ENCODE assay signal across 13 cellular contexts in the genomic region with DNA sequence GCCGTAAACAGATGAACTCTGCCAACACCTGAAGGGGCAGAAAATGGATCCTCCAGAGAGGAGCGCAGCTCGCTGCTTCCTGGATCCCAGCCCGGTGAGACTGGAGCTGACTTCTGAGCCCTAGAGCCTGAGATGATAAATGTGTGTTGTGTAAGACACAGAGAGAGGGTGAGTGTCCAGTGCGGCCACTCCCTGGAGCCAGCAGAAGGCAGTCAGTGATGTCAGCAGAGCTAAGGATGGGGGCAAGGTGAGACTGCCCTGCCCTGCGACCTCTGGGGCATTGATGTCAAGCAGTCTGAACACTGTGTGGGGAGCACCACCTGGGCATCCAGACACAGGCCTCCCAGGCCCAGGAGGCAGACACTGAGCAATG. TPM values are rescaled to one million over a fixed set of nuclear protein-coding genes. Genes with fewer than 3 reads are reported as not detected.
DNase-seq lines count a peak whose midpoint lies in the region; ATAC-seq and TF ChIP-seq lines count a peak whose summit lies in the region.
"Had no signal": no experiment of that assay in that cellular context is flagged by ENCODE, and none has a peak within 500 bp of the region (broad histone marks: within the 10 kb centered on the region; RNA-seq: fewer than 3 reads in every experiment).

No MANE protein-coding gene starts in this region.

- 82 to 92% methylated on average over 6 of the region's 6 CpGs for WGBS in heart right ventricle, 2 donors
- WGBS in adrenal gland, 4 donors, result 20 to 43% (median 30%) methylated on average over 4 to 6 of the region's 6 CpGs
- WGBS in upper lobe of left lung, 2 donors, result 87 to 100% methylated on average over 3 to 6 of the region's 6 CpGs

- H3K27ac ChIP-seq in heart right ventricle (peak overlapping the region in 8 of 10 donors; percentile 5 to 68 (median 48)), right atrium auricular region (no peak overlapping the region), adrenal gland (peak overlapping the region; percentile 77 to 97 (median 86)), lower lobe of right lung (peak overlapping the region; percentile 3), upper lobe of left lung (peak overlapping the region in 3 of 4 donors; percentile 7 to 24 (median 23))
- H3K27ac ChIP-seq: thyroid gland had no signal

- ATAC-seq in heart right ventricle (peak in 1 of 8 donors; percentile 7), lower lobe of right lung (peak in 1 of 2 donors; percentile 17), upper lobe of left lung (ENCODE audit: low FRiP score in 2 of 2) (peak in 1 of 2 donors; percentile 44), SK-N-SH treated with all-trans-retinoic acid at 6 μM for 48 hours (no peak), GM21381 (IDR thresholded peaks at IDR 0.05; ENCODE audit: unreplicated experiment) (no peak)

- peak; percentile 11 to 82 for TF ChIP-seq POLR2A in adrenal gland (IDR thresholded peaks at IDR 0.05)
- no peak for TF ChIP-seq POLR2A in upper lobe of left lung (IDR thresholded peaks at IDR 0.05)

- TF ChIP-seq CTCF in heart right ventricle (IDR thresholded peaks at IDR 0.05) (no peak), right atrium auricular region (IDR thresholded peaks at IDR 0.05) (no peak), adrenal gland (IDR thresholded peaks at IDR 0.05) (no peak), lower lobe of right lung (IDR thresholded peaks at IDR 0.05) (no peak), upper lobe of left lung (IDR thresholded peaks at IDR 0.05) (no peak)

- intact Hi-C loops in heart right ventricle (cut with DNase I), result no loop called here
- intact Hi-C loops in adrenal gland (cut with DNase I), result no loop called here
- intact Hi-C loops in lower lobe of right lung (cut with DNase I), result no loop called here

- H3K4me1 ChIP-seq in heart right ventricle, result peaks cover 39 to 80% (median 67%) of the 10 kb centered on the region in 9 donors
- peaks cover 0 to 73% of the 10 kb centered on the region in 2 donors for H3K4me1 ChIP-seq in right atrium auricular region
- H3K4me1 ChIP-seq in adrenal gland (replicated peaks in 1 of 2), result peaks cover 19 to 65% of the 10 kb centered on the region in 2 donors
- peaks cover 71% of the 10 kb centered on the region for H3K4me1 ChIP-seq in lower lobe of right lung
- peaks cover 42 to 78% (median 49%) of the 10 kb centered on the region in 4 donors for H3K4me1 ChIP-seq in upper lobe of left lung

- peaks cover 0 to 30% (median 3%) of the 10 kb centered on the region in 9 donors for H3K36me3 ChIP-seq in heart right ventricle
- H3K36me3 ChIP-seq in right atrium auricular region, result peaks cover 24% of the 10 kb centered on the region
- H3K36me3 ChIP-seq in adrenal gland (replicated peaks in 1 of 2), result peaks cover 0 to 14% of the 10 kb centered on the region in 2 donors
- peaks cover 32% of the 10 kb centered on the region for H3K36me3 ChIP-seq in lower lobe of right lung
- peaks cover 5 to 23% (median 18%) of the 10 kb centered on the region in 4 donors for H3K36me3 ChIP-seq in upper lobe of left lung

- TF ChIP-seq EP300 in upper lobe of left lung (IDR thresholded peaks at IDR 0.05), result no peak

- H3K9me3 ChIP-seq in heart right ventricle, result no peaks in the 10 kb centered on the region
- H3K9me3 ChIP-seq in right atrium auricular region, result no peaks in the 10 kb centered on the region
- H3K9me3 ChIP-seq in adrenal gland (replicated peaks in 1 of 3), result no peaks in the 10 kb centered on the region
- H3K9me3 ChIP-seq in lower lobe of right lung, result no peaks in the 10 kb centered on the region
- H3K9me3 ChIP-seq in upper lobe of left lung, result no peaks in the 10 kb centered on the region
- H3K9me3 ChIP-seq: thyroid gland had no signal

- H3K4me3 ChIP-seq in heart right ventricle (no peak overlapping the region), right atrium auricular region (no peak overlapping the region), adrenal gland (no peak overlapping the region), lower lobe of right lung (no peak overlapping the region), upper lobe of left lung (no peak overlapping the region)
- H3K4me3 ChIP-seq: thyroid gland had no signal

- no peaks in the 10 kb centered on the region for H3K27me3 ChIP-seq in heart right ventricle
- H3K27me3 ChIP-seq in right atrium auricular region, result no peaks in the 10 kb centered on the region
- no peaks in the 10 kb centered on the region for H3K27me3 ChIP-seq in adrenal gland
- no peaks in the 10 kb centered on the region for H3K27me3 ChIP-seq in lower lobe of right lung (ENCODE audit: low read depth)
- no peaks in the 10 kb centered on the region for H3K27me3 ChIP-seq in upper lobe of left lung
- H3K27me3 ChIP-seq: thyroid gland had no signal

- no peak for DNase-seq in heart right ventricle
- DNase-seq in right atrium auricular region (ENCODE audit: low spot score), result no peak
- DNase-seq in adrenal gland, result peak; percentile 70 to 92 (median 88)
- DNase-seq in lower lobe of right lung, result no peak
- DNase-seq in upper lobe of left lung, result no peak
- DNase-seq in 8988T, result no peak
- DNase-seq: activated gamma-delta T cell treated with Interleukin-2 at 50 U/mL for 16 hours; effector CD8-positive, alpha-beta T cell; NCI-H1105 treated with DMSO at 0.1 percent for 48 hours; stimulated activated CD4-positive, alpha-beta T cell treated with anti-CD3 and anti-CD28 coated beads, Interleukin-4, amount 100 ng/mL, for 4 hours had no signal

TF ChIP-seq in SK-N-SH treated with all-trans-retinoic acid at 6 μM for 48 hours, 23 proteins besides CTCF, POLR2A, EP300 and RAD21:
- TF ChIP-seq ZNF8 (CRISPR knock-in tag; IDR thresholded peaks at IDR 0.05) (no peak), ARNTL (CRISPR knock-in tag; IDR thresholded peaks at IDR 0.05; ENCODE audit: borderline replicate concordance, low read depth) (no peak), TOX (CRISPR knock-in tag; IDR thresholded peaks at IDR 0.05; ENCODE audit: borderline replicate concordance) (no peak), GLIS3 (CRISPR knock-in tag; IDR thresholded peaks at IDR 0.05) (no peak), BACH2 (CRISPR knock-in tag; IDR thresholded peaks at IDR 0.05; ENCODE audit: borderline replicate concordance) (no peak)

RNA-seq across cellular contexts. Expression of a gene that starts 9.7 kb away (rescaled TPM):
- total RNA-seq in heart right ventricle (10 to 100 TPM; 20.8 to 29.0 (median 23.6) TPM), right atrium auricular region (10 to 100 TPM; 27.5 to 34.9 TPM), adrenal gland (10 to 100 TPM; 22.6 to 49.8 (median 40.2) TPM), lower lobe of right lung (47.3 TPM), upper lobe of left lung (10 to 100 TPM; 48.5 to 60.8 (median 53.2) TPM)
- polyA plus RNA-seq in heart right ventricle (10 to 100 TPM; 22.9 to 25.6 TPM), adrenal gland (10 to 100 TPM; 22.0 to 43.1 (median 26.8) TPM)

RNA-seq across cellular contexts. Expression of a gene that starts 39.7 kb away (rescaled TPM):
- total RNA-seq in heart right ventricle (10 to 100 TPM; 20.0 to 26.6 (median 22.6) TPM), right atrium auricular region (1 to 10 TPM; 4.3 to 8.0 TPM), adrenal gland (10 to 100 TPM in 7 of 8 donors, 1 to 10 TPM in 1; 8.4 to 50.7 (median 23.7) TPM), lower lobe of right lung (35.4 TPM), upper lobe of left lung (10 to 100 TPM; 10.8 to 38.6 (median 22.0) TPM)
- polyA plus RNA-seq in heart right ventricle (10 to 100 TPM; 11.3 to 16.4 TPM), adrenal gland (10 to 100 TPM; 11.3 to 39.3 (median 24.8) TPM)

RNA-seq across cellular contexts. Expression of a gene that starts 46.0 kb away (rescaled TPM):
- total RNA-seq in heart right ventricle (1 to 10 TPM; 3.3 to 6.9 (median 4.6) TPM), right atrium auricular region (1 to 10 TPM; 5.2 to 5.9 TPM), adrenal gland (10 to 100 TPM in 3 of 8 donors, 1 to 10 TPM in 5; 8.1 to 17.3 (median 9.6) TPM), lower lobe of right lung (11.1 TPM), upper lobe of left lung (10 to 100 TPM; 12.6 to 26.5 (median 13.8) TPM)
- polyA plus RNA-seq in heart right ventricle (1 to 10 TPM; 3.8 to 5.1 TPM), adrenal gland (1 to 10 TPM; 4.6 to 6.9 (median 6.4) TPM)

Comparison
In these comparisons a context has a peak if more than half of its experiments do, and no peak if none do; other contexts are left out.
1. H3K27ac ChIP-seq: peak in heart right ventricle (8 of 10), adrenal gland (5 of 5), lower lobe of right lung (single experiment) and upper lobe of left lung (3 of 4); none in right atrium auricular region (0 of 2).
2. DNase-seq: peak in adrenal gland (7 of 7); none in heart right ventricle (0 of 2), right atrium auricular region (single experiment), lower lobe of right lung (single experiment), upper lobe of left lung (0 of 2) and 8988T (single experiment).
3. POLR2A ChIP-seq: peak in adrenal gland (2 of 2); none in upper lobe of left lung (0 of 4).